Comparison of ENCODE assay signal across 8 cellular contexts in the genomic region with DNA sequence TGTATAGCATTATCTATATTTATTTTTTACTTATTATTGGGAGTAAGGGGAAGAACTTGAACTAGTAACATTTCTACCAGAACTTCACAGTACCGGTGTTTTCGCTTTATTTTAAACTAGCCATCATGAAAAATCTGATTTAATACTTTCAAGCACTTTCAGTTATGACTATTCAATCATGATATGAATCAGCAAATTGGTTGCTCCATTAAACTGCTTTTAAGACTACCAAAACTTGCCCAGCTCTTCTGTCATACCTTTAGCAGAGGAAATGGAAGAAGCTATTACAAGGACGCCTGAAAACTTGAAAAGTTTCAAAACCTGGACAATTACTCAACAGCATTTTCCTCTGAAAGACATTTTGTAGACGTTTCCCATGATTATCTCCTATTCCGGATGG. TPM values are rescaled to one million over a fixed set of nuclear protein-coding genes. Genes with fewer than 3 reads are reported as not detected.
DNase-seq lines count a peak whose midpoint lies in the region; ATAC-seq and TF ChIP-seq lines count a peak whose summit lies in the region.

No MANE protein-coding gene starts in this region.

- no peak overlapping the region for H3K9ac ChIP-seq in iPS-18a (ENCODE audit: low read length)
- H3K9ac ChIP-seq in subcutaneous abdominal adipose tissue (ENCODE audit: low read length in 5 of 5): peak overlapping the region in 4 of 5 donors; percentile 21 to 76 (median 72)

- H3K4me1 ChIP-seq in iPS-18a (ENCODE audit: control insufficient read depth, low read depth, low read length) (peaks cover 10% of the 10 kb centered on the region), subcutaneous abdominal adipose tissue (ENCODE audit: control insufficient read depth in 5 of 5, insufficient read depth in 5 of 5, low read length in 5 of 5) (peaks cover 4 to 28% (median 15%) of the 10 kb centered on the region in 5 donors)

- CTCF ChIA-PET in WTC11 (lab: Charles Lee): interaction anchor here (1.0 kb wide), 1 partner anchor 81 kb away, joined by 4 read pairs; no protein-coding TSS in a partner anchor

- H3K4me1 Mint-ChIP-seq in activated CD4-positive, alpha-beta T cell treated with anti-CD3 and anti-CD28 coated beads, Interleukin-2, amount 10 ng/mL, durations not matched to agents 24 days and 14 days: peaks cover 25% of the 10 kb centered on the region
- peaks cover 63% of the 10 kb centered on the region for H3K4me1 Mint-ChIP-seq in WTC11

- no peak for DNase-seq in activated CD4-positive, alpha-beta T cell treated with anti-CD3 and anti-CD28 coated beads, Interleukin-2, amount 10 ng/mL, durations not matched to agents 24 days and 14 days
- no peak for DNase-seq in activated CD4-positive, alpha-beta T cell treated with anti-CD3 and anti-CD28 coated beads, Interleukin-2, amount 50 U/mL, for 48 hours
- DNase-seq in WTC11 (ENCODE audit: low spot score) (no peak), NCI-H2029 treated with DMSO at 0.1 percent for 48 hours (lab: John Stamatoyannopoulos, UW) (no peak), NCI-H2029 (lab: John Stamatoyannopoulos, UW) (no peak)

- POLR2A ChIA-PET in WTC11 (lab: Charles Lee): interaction anchor here (0.6 kb wide), 1 partner anchor 220 kb away, joined by 3 read pairs; no protein-coding TSS in a partner anchor

- H3K9me3 ChIP-seq in iPS-18a (ENCODE audit: control insufficient read depth, low read depth, low read length) (no peaks in the 10 kb centered on the region), subcutaneous abdominal adipose tissue (ENCODE audit: control insufficient read depth in 5 of 5, low read length in 5 of 5) (no peaks in the 10 kb centered on the region)

- H3K36me3 ChIP-seq in iPS-18a (ENCODE audit: control insufficient read depth, low read depth, low read length): no peaks in the 10 kb centered on the region
- no peaks in the 10 kb centered on the region for H3K36me3 ChIP-seq in subcutaneous abdominal adipose tissue (ENCODE audit: control insufficient read depth in 5 of 5, insufficient read depth in 5 of 5, low read length in 5 of 5)

- H3K9me3 Mint-ChIP-seq in activated CD4-positive, alpha-beta T cell treated with anti-CD3 and anti-CD28 coated beads, Interleukin-2, amount 10 ng/mL, durations not matched to agents 24 days and 14 days: no peaks in the 10 kb centered on the region
- no peaks in the 10 kb centered on the region for H3K9me3 Mint-ChIP-seq in WTC11

- intact Hi-C loops in activated CD4-positive, alpha-beta T cell treated with anti-CD3 and anti-CD28 coated beads, Interleukin-2, amount 10 ng/mL, durations not matched to agents 24 days and 14 days (cut with micrococcal nuclease): no loop called here

- peak overlapping the region; percentile 50 for H3K4me3 Mint-ChIP-seq in activated CD4-positive, alpha-beta T cell treated with anti-CD3 and anti-CD28 coated beads, Interleukin-2, amount 10 ng/mL, durations not matched to agents 24 days and 14 days
- peak overlapping the region; percentile 73 for H3K4me3 Mint-ChIP-seq in WTC11

- peaks cover 39% of the 10 kb centered on the region for H3K27me3 Mint-ChIP-seq in activated CD4-positive, alpha-beta T cell treated with anti-CD3 and anti-CD28 coated beads, Interleukin-2, amount 10 ng/mL, durations not matched to agents 24 days and 14 days
- peaks cover 10% of the 10 kb centered on the region for H3K27me3 Mint-ChIP-seq in WTC11 (ENCODE audit: low read depth)

- peak overlapping the region; percentile 57 for H3K4me3 ChIP-seq in iPS-18a (ENCODE audit: low read length)
- H3K4me3 ChIP-seq in subcutaneous abdominal adipose tissue (ENCODE audit: low read depth in 1 of 5, low read length in 5 of 5): peak overlapping the region; percentile 69 to 89 (median 76)

- H3K27ac Mint-ChIP-seq in activated CD4-positive, alpha-beta T cell treated with anti-CD3 and anti-CD28 coated beads, Interleukin-2, amount 10 ng/mL, durations not matched to agents 24 days and 14 days: peak overlapping the region; percentile 1
- no peak overlapping the region for H3K27ac Mint-ChIP-seq in WTC11

- H3K27me3 ChIP-seq in iPS-18a (ENCODE audit: control insufficient read depth, insufficient read depth, low read length) (peaks cover 19% of the 10 kb centered on the region), subcutaneous abdominal adipose tissue (ENCODE audit: control insufficient read depth in 5 of 5, insufficient read depth in 4 of 5, low read length in 5 of 5) (no peaks in the 10 kb centered on the region)

- H3K27ac ChIP-seq in iPS-18a (ENCODE audit: low read length) (no peak overlapping the region), subcutaneous abdominal adipose tissue (ENCODE audit: low read depth, low read length) (peak overlapping the region; percentile 73)

- no peak for ATAC-seq in WTC11
- ATAC-seq in HG02623 (IDR thresholded peaks at IDR 0.05; ENCODE audit: unreplicated experiment): no peak

- H3K36me3 Mint-ChIP-seq in activated CD4-positive, alpha-beta T cell treated with anti-CD3 and anti-CD28 coated beads, Interleukin-2, amount 10 ng/mL, durations not matched to agents 24 days and 14 days (ENCODE audit: low read depth): no peaks in the 10 kb centered on the region
- no peaks in the 10 kb centered on the region for H3K36me3 Mint-ChIP-seq in WTC11

- no peak for TF ChIP-seq CTCF in WTC11 (IDR thresholded peaks at IDR 0.05)

TF ChIP-seq in WTC11, 78 proteins besides CTCF, POLR2A, EP300 and RAD21 (continues in another document):
- TF ChIP-seq, protein P1, sequence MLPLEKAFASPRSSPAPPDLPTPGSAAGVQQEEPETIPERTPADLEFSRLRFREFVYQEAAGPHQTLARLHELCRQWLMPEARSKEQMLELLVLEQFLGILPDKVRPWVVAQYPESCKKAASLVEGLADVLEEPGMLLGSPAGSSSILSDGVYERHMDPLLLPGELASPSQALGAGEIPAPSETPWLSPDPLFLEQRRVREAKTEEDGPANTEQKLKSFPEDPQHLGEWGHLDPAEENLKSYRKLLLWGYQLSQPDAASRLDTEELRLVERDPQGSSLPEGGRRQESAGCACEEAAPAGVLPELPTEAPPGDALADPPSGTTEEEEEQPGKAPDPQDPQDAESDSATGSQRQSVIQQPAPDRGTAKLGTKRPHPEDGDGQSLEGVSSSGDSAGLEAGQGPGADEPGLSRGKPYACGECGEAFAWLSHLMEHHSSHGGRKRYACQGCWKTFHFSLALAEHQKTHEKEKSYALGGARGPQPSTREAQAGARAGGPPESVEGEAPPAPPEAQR (CRISPR knock-in tag; IDR thresholded peaks at IDR 0.05): no peak
- no peak for TF ChIP-seq GRHL2 (CRISPR knock-in tag; IDR thresholded peaks at IDR 0.05; ENCODE audit: insufficient replicate concordance, severe bottlenecking)
- TF ChIP-seq, protein P2, sequence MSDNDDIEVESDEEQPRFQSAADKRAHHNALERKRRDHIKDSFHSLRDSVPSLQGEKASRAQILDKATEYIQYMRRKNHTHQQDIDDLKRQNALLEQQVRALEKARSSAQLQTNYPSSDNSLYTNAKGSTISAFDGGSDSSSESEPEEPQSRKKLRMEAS (CRISPR knock-in tag; IDR thresholded peaks at IDR 0.05): no peak
- no peak for TF ChIP-seq TCF7 (CRISPR knock-in tag; IDR thresholded peaks at IDR 0.05; ENCODE audit: low read depth)
- no peak for TF ChIP-seq SMAD3 (CRISPR knock-in tag; IDR thresholded peaks at IDR 0.05; ENCODE audit: borderline replicate concordance)
- no peak for TF ChIP-seq NR1H2 (CRISPR knock-in tag; IDR thresholded peaks at IDR 0.05)
- no peak for TF ChIP-seq ZNF121 (CRISPR knock-in tag; IDR thresholded peaks at IDR 0.05)
- TF ChIP-seq, protein P3, sequence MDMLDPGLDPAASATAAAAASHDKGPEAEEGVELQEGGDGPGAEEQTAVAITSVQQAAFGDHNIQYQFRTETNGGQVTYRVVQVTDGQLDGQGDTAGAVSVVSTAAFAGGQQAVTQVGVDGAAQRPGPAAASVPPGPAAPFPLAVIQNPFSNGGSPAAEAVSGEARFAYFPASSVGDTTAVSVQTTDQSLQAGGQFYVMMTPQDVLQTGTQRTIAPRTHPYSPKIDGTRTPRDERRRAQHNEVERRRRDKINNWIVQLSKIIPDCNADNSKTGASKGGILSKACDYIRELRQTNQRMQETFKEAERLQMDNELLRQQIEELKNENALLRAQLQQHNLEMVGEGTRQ (CRISPR knock-in tag; IDR thresholded peaks at IDR 0.05): no peak
- TF ChIP-seq, protein P4, sequence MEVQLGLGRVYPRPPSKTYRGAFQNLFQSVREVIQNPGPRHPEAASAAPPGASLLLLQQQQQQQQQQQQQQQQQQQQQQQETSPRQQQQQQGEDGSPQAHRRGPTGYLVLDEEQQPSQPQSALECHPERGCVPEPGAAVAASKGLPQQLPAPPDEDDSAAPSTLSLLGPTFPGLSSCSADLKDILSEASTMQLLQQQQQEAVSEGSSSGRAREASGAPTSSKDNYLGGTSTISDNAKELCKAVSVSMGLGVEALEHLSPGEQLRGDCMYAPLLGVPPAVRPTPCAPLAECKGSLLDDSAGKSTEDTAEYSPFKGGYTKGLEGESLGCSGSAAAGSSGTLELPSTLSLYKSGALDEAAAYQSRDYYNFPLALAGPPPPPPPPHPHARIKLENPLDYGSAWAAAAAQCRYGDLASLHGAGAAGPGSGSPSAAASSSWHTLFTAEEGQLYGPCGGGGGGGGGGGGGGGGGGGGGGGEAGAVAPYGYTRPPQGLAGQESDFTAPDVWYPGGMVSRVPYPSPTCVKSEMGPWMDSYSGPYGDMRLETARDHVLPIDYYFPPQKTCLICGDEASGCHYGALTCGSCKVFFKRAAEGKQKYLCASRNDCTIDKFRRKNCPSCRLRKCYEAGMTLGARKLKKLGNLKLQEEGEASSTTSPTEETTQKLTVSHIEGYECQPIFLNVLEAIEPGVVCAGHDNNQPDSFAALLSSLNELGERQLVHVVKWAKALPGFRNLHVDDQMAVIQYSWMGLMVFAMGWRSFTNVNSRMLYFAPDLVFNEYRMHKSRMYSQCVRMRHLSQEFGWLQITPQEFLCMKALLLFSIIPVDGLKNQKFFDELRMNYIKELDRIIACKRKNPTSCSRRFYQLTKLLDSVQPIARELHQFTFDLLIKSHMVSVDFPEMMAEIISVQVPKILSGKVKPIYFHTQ (CRISPR knock-in tag; IDR thresholded peaks at IDR 0.05): no peak
- TF ChIP-seq JAZF1 (CRISPR knock-in tag; IDR thresholded peaks at IDR 0.05): no peak
- TF ChIP-seq, protein P5, sequence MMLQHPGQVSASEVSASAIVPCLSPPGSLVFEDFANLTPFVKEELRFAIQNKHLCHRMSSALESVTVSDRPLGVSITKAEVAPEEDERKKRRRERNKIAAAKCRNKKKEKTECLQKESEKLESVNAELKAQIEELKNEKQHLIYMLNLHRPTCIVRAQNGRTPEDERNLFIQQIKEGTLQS (CRISPR knock-in tag; conservative IDR thresholded peaks at IDR 0.05): no peak
- TF ChIP-seq TP53 (CRISPR knock-in tag; IDR thresholded peaks at IDR 0.05): no peak
- TF ChIP-seq NR2C2 (CRISPR knock-in tag; IDR thresholded peaks at IDR 0.05): no peak
- TF ChIP-seq NFE2L1 (CRISPR knock-in tag; IDR thresholded peaks at IDR 0.05): no peak
- TF ChIP-seq PRRX2 (CRISPR knock-in tag; IDR thresholded peaks at IDR 0.05): no peak
- no peak for TF ChIP-seq CREB1 (CRISPR knock-in tag; IDR thresholded peaks at IDR 0.05)

RNA-seq across cellular contexts. Expression of a gene that starts 2.1 kb away (rescaled TPM):
- total RNA-seq in activated CD4-positive, alpha-beta T cell treated with anti-CD3 and anti-CD28 coated beads, Interleukin-2, amount 10 ng/mL, durations not matched to agents 24 days and 14 days: 4.2 and 4.4 TPM in 2 replicates
- total RNA-seq in WTC11 (2021): 11.9 to 19.0 TPM (median 17.0 TPM) in 3 replicates
